Comparison of ENCODE assay signal across 8 cellular contexts in genomic region chr2:112644155-112644932, GRCh38. TPM values are rescaled to one million over a fixed set of nuclear protein-coding genes. Genes with fewer than 3 reads are reported as not detected.
A peak's percentile ranks its signal among the peaks of the same experiment; 100 is the strongest.
DNase-seq lines count a peak whose midpoint lies in the region; ATAC-seq, FAIRE-seq and TF ChIP-seq lines count a peak whose summit lies in the region.

No MANE protein-coding gene starts in this region.

- no peak for TF ChIP-seq POLR2A in A549 (IDR thresholded peaks at IDR 0.05; ENCODE audit: low read length)
- TF ChIP-seq POLR2A in suprapubic skin (IDR thresholded peaks at IDR 0.05) = no peak

- no peaks in the 10 kb centered on the region for H3K9me3 ChIP-seq in A549
- H3K9me3 ChIP-seq in adipocyte (ENCODE audit: control insufficient read depth, low read length) = no peaks in the 10 kb centered on the region
- H3K9me3 ChIP-seq in suprapubic skin = no peaks in the 10 kb centered on the region

- H3K4me3 ChIP-seq in A549 (peak overlapping the region; percentile 98), HL-60 (replicated peaks; ENCODE audit: insufficient read depth, low read length) (peak overlapping the region; percentile 63), adipocyte (ENCODE audit: low read length) (peak overlapping the region; percentile 96), kidney epithelial cell (ENCODE audit: low read depth, low read length) (peak overlapping the region; percentile 94), suprapubic skin (peak overlapping the region; percentile 96)

- H3K27me3 ChIP-seq in HL-60 (ENCODE audit: insufficient read depth, poor library complexity, severe bottlenecking) (no peaks in the 10 kb centered on the region), adipocyte (replicated peaks; ENCODE audit: control insufficient read depth, insufficient read depth, low read length) (no peaks in the 10 kb centered on the region), kidney epithelial cell (ENCODE audit: control insufficient read depth, insufficient read depth, low read length) (no peaks in the 10 kb centered on the region), suprapubic skin (no peaks in the 10 kb centered on the region)

- H3K9ac ChIP-seq in adipocyte (ENCODE audit: low read length) = peak overlapping the region; percentile 94

- DNase-seq in A549 (ENCODE audit: low read depth in 1 of 2, low spot score in 1 of 2) (peak in 1 of 2 experiments; percentile 53), HL-60 (ENCODE audit: low read depth in 1 of 2, low spot score in 1 of 2) (no peak), adipocyte (ENCODE audit: low read depth) (peak; percentile 30), kidney epithelial cell (ENCODE audit: low read depth) (no peak), suprapubic skin (ENCODE audit: low spot score in 2 of 2) (peak in 1 of 2 donors; percentile 9), NCI-H345 treated with DMSO at 0.1 percent for 48 hours (lab: John Stamatoyannopoulos, UW; ENCODE audit: unreplicated experiment) (no peak), NCI-H2196 treated with DMSO at 0.1 percent for 48 hours (lab: John Stamatoyannopoulos, UW; ENCODE audit: unreplicated experiment) (no peak)

- CTCF ChIA-PET in A549 (lab: Yijun Ruan, JAX) = interaction anchor here (0.7 to 10.3 kb wide), 12 partner anchors 10 to 164 kb away, joined by 3 to 202 read pairs (median 4); no protein-coding TSS in a partner anchor

- no peak for TF ChIP-seq EP300 in A549 (IDR thresholded peaks at IDR 0.05)
- no peak for TF ChIP-seq EP300 in suprapubic skin (IDR thresholded peaks at IDR 0.05)

- TF ChIP-seq CTCF in A549 (IDR thresholded peaks at IDR 0.05) = no peak
- TF ChIP-seq CTCF in HL-60 (IDR thresholded peaks at IDR 0.05; ENCODE audit: insufficient read depth, low read length) = no peak
- no peak for TF ChIP-seq CTCF in kidney epithelial cell (IDR thresholded peaks at IDR 0.05; ENCODE audit: insufficient read depth, low read length, poor library complexity, severe bottlenecking)
- TF ChIP-seq CTCF in suprapubic skin (IDR thresholded peaks at IDR 0.05) = no peak

- POLR2A ChIA-PET in A549 (lab: Yijun Ruan, JAX) = interaction anchor here (0.9 to 5.5 kb wide), 12 partner anchors 9 to 83 kb away, joined by 3 to 68 read pairs (median 8); partner anchors contain the start of gene CHCHD5

- 18% methylated on average over 11 of the region's 11 CpGs for WGBS in A549 (ENCODE audit: missing lambda C conversion rate)
- WGBS in suprapubic skin = 52% methylated on average over 11 of the region's 11 CpGs

- peaks cover 18% of the 10 kb centered on the region for H3K36me3 ChIP-seq in adipocyte (ENCODE audit: control insufficient read depth, insufficient read depth, low read length, severe bottlenecking)
- peaks cover 4% of the 10 kb centered on the region for H3K36me3 ChIP-seq in kidney epithelial cell (ENCODE audit: control insufficient read depth, insufficient read depth, low read length)
- peaks cover 12% of the 10 kb centered on the region for H3K36me3 ChIP-seq in suprapubic skin

- no peak for TF ChIP-seq RAD21 in A549 (conservative IDR thresholded peaks at IDR 0.05 in 1 of 2, IDR thresholded peaks at IDR 0.05 in 1 of 2)

- ATAC-seq in A549 = peak; percentile 8 to 14; a peak in 4 of 6 replicates
- no peak for ATAC-seq in HG02642 (IDR thresholded peaks at IDR 0.05; ENCODE audit: poor library complexity, unreplicated experiment)

- peak overlapping the region; percentile 98 to 99 for H3K27ac ChIP-seq in A549
- H3K27ac ChIP-seq in HL-60 (replicated peaks) = peak overlapping the region; percentile 75
- peak overlapping the region; percentile 97 for H3K27ac ChIP-seq in suprapubic skin

- H3K4me2 ChIP-seq in A549 = peak overlapping the region; percentile 94

- H3K4me1 ChIP-seq in A549 (peaks cover 42% of the 10 kb centered on the region), adipocyte (ENCODE audit: control insufficient read depth, insufficient read depth, low read length) (peaks cover 56% of the 10 kb centered on the region), suprapubic skin (peaks cover 49% of the 10 kb centered on the region)

- FAIRE-seq in A549 (lab: Jason Lieb, UNC) = no peak

TF ChIP-seq in A549, 52 proteins besides CTCF, POLR2A, EP300 and RAD21:
- TF ChIP-seq JUNB (IDR thresholded peaks at IDR 0.05) = peak; percentile 44
- no peak for TF ChIP-seq NR3C1 (IDR thresholded peaks at IDR 0.05)
- no peak for TF ChIP-seq PBX3 (IDR thresholded peaks at IDR 0.05)
- no peak for TF ChIP-seq ZSCAN20 (CRISPR knock-in tag; IDR thresholded peaks at IDR 0.05)
- peak; percentile 42; the same call in 1 of the 2 replicates for TF ChIP-seq FOSL2 (IDR thresholded peaks at IDR 0.05)
- TF ChIP-seq FOSL2 (CRISPR knock-in tag; IDR thresholded peaks at IDR 0.05) = peak; percentile 60
- TF ChIP-seq E2F6 (IDR thresholded peaks at IDR 0.05; ENCODE audit: borderline replicate concordance, low read depth) = no peak
- no peak for TF ChIP-seq MAZ (IDR thresholded peaks at IDR 0.05; ENCODE audit: borderline replicate concordance, low read depth, low read length)
- TF ChIP-seq FOSB (CRISPR knock-in tag; IDR thresholded peaks at IDR 0.05) = no peak
- peak; percentile 84 for TF ChIP-seq ESRRA (IDR thresholded peaks at IDR 0.05; ENCODE audit: borderline replicate concordance, low read length)
TF ChIP-seq in A549: peak in this region for 3.

RNA-seq across cellular contexts. Expression of gene SLC20A1, which starts 1.4 kb away (rescaled TPM):
- polyA plus RNA-seq in A549 (2011; rRNA removed) (86.8 and 88.7 TPM in 2 replicates), A549 (2017; fragmentation: RNase III; extraction: RNeasy Plus Mini Kit Qiagen cat#74134 plus additional on column Dnase treatment) (71.0 to 83.6 TPM (median 74.3 TPM) in 3 replicates)
- 31.9 and 37.7 TPM in 2 replicates for polyA plus RNA-seq in A549 (2012; cell fraction: cytosol; rRNA removed)
- polyA plus RNA-seq in A549 (2012; cell fraction: nucleus; rRNA removed) = 51.1 and 68.2 TPM in 2 replicates
- polyA minus RNA-seq in A549 (2011; rRNA and poly(A)+ RNA removed) = 62.7 and 79.1 TPM in 2 replicates
- total RNA-seq in kidney epithelial cell (101 TPM in 2 replicates), suprapubic skin (10 to 100 TPM; 19.2 to 50.6 (median 34.5) TPM)

RNA-seq across cellular contexts. Expression of gene CHCHD5, which starts 59.9 kb away (rescaled TPM):
- polyA plus RNA-seq in A549 (2011; rRNA removed) (15.0 and 17.6 TPM in 2 replicates), A549 (2017; fragmentation: RNase III; extraction: RNeasy Plus Mini Kit Qiagen cat#74134 plus additional on column Dnase treatment) (61.4 to 62.4 TPM (median 62.0 TPM) in 3 replicates)
- polyA plus RNA-seq in A549 (2012; cell fraction: cytosol; rRNA removed) = 108 and 116 TPM in 2 replicates
- polyA plus RNA-seq in A549 (2012; cell fraction: nucleus; rRNA removed) = 67.2 and 94.2 TPM in 2 replicates
- 8.8 and 18.3 TPM in 2 replicates for polyA minus RNA-seq in A549 (2011; rRNA and poly(A)+ RNA removed)
- total RNA-seq in kidney epithelial cell (33.5 and 36.5 TPM in 2 replicates), suprapubic skin (10 to 100 TPM; 11.7 to 23.2 (median 16.1) TPM)
